8 cellular contexts compared by ENCODE assay signal in genomic region chr7:128954830-128955797, GRCh38. TPM values are rescaled to one million over a fixed set of nuclear protein-coding genes. Genes with fewer than 3 reads are reported as not detected.
DNase-seq lines count a peak whose midpoint lies in the region; ATAC-seq and TF ChIP-seq lines count a peak whose summit lies in the region.

No MANE protein-coding gene starts in this region.

- H3K36me3 Mint-ChIP-seq in activated naive CD4-positive, alpha-beta T cell treated with anti-CD3 and anti-CD28 coated beads, Interleukin-2, amount 50 U/mL, for 72 hours = peaks cover 13 to 48% of the 10 kb centered on the region in 2 donors

- TF ChIP-seq CTCF in BE2C (IDR thresholded peaks at IDR 0.05; ENCODE audit: low read depth, low read length) = peak; percentile 51
- TF ChIP-seq CTCF in choroid plexus epithelial cell (conservative IDR thresholded peaks at IDR 0.05; ENCODE audit: low read depth, low read length) = no peak
- no peak for TF ChIP-seq CTCF in GM10266 (IDR thresholded peaks at IDR 0.05; ENCODE audit: control insufficient read depth, insufficient read depth, low read depth, missing control alignments)

- intact Hi-C loops in cardiac septum (cut with DNase I) = no loop called here

- H3K4me3 ChIP-seq in BE2C (ENCODE audit: low read depth, low read length) (no peak overlapping the region), choroid plexus epithelial cell (ENCODE audit: low read depth, low read length) (no peak overlapping the region)

- DNase-seq in BE2C = peak; percentile 78
- DNase-seq in choroid plexus epithelial cell (ENCODE audit: low read depth) = peak; percentile 47
- DNase-seq in cardiac septum (ENCODE audit: low spot score) = no peak
- DNase-seq in GM10266 (ENCODE audit: extremely low spot score) = no peak
- DNase-seq in stimulated activated CD4-positive, alpha-beta T cell treated with anti-CD3 and anti-CD28 coated beads, Interleukin-4, amount 100 ng/mL, for 24 hours = no peak
- no peak for DNase-seq in activated naive CD4-positive, alpha-beta T cell treated with anti-CD3 and anti-CD28 coated beads, Interleukin-2, amount 50 U/mL, for 72 hours (ENCODE audit: low spot score in 2 of 2)

- H3K9me3 ChIP-seq in BE2C = no peaks in the 10 kb centered on the region

- peaks cover 14% of the 10 kb centered on the region for H3K4me1 ChIP-seq in BE2C

- no peaks in the 10 kb centered on the region for H3K27me3 ChIP-seq in BE2C

- H3K27ac Mint-ChIP-seq in activated naive CD4-positive, alpha-beta T cell treated with anti-CD3 and anti-CD28 coated beads, Interleukin-2, amount 50 U/mL, for 72 hours = peak overlapping the region in 1 of 2 donors; percentile 30

- ATAC-seq in GM19351 (IDR thresholded peaks at IDR 0.05; ENCODE audit: unreplicated experiment) (peak; percentile 68), HG03565 (IDR thresholded peaks at IDR 0.05; ENCODE audit: unreplicated experiment) (peak; percentile 49)
- no peak for ATAC-seq in activated naive CD4-positive, alpha-beta T cell treated with anti-CD3 and anti-CD28 coated beads, Interleukin-2, amount 50 U/mL, for 72 hours

- no peaks in the 10 kb centered on the region for H3K9me3 Mint-ChIP-seq in activated naive CD4-positive, alpha-beta T cell treated with anti-CD3 and anti-CD28 coated beads, Interleukin-2, amount 50 U/mL, for 72 hours

- H3K36me3 ChIP-seq in BE2C = peaks cover 54% of the 10 kb centered on the region

RNA-seq across cellular contexts. Expression of gene IRF5, which starts 17.4 kb away (rescaled TPM):
- 1.1 TPM for polyA plus RNA-seq in BE2C (2012; ENCODE audit: insufficient read depth, insufficient read length, low read depth)
- total RNA-seq in cardiac septum = 1.6 TPM
- total RNA-seq in activated naive CD4-positive, alpha-beta T cell treated with anti-CD3 and anti-CD28 coated beads, Interleukin-2, amount 50 U/mL, for 72 hours = 1 to 10 TPM; 6.1 to 9.7 TPM

RNA-seq across cellular contexts. Expression of gene KCP, which starts 44.6 kb away (rescaled TPM):
- polyA plus RNA-seq in BE2C (2012; ENCODE audit: insufficient read depth, insufficient read length, low read depth) = 5.7 TPM
- total RNA-seq in cardiac septum = 0.35 TPM
- total RNA-seq in activated naive CD4-positive, alpha-beta T cell treated with anti-CD3 and anti-CD28 coated beads, Interleukin-2, amount 50 U/mL, for 72 hours = under 1 TPM; 0.16 TPM

Comparison
In these comparisons a context has a peak if more than half of its experiments do, and no peak if none do; other contexts are left out.
1. DNase-seq: peak in BE2C (single experiment) and choroid plexus epithelial cell (single experiment); none in cardiac septum (single experiment), GM10266 (single experiment), stimulated activated CD4-positive, alpha-beta T cell treated with anti-CD3 and anti-CD28 coated beads, Interleukin-4, amount 100 ng/mL, for 24 hours (single experiment) and activated naive CD4-positive, alpha-beta T cell treated with anti-CD3 and anti-CD28 coated beads, Interleukin-2, amount 50 U/mL, for 72 hours (0 of 2).
2. ATAC-seq: peak in GM19351 (single experiment) and HG03565 (single experiment); none in activated naive CD4-positive, alpha-beta T cell treated with anti-CD3 and anti-CD28 coated beads, Interleukin-2, amount 50 U/mL, for 72 hours (0 of 2).